Comparison of ENCODE assay signal across 19 cellular contexts in the genomic region with DNA sequence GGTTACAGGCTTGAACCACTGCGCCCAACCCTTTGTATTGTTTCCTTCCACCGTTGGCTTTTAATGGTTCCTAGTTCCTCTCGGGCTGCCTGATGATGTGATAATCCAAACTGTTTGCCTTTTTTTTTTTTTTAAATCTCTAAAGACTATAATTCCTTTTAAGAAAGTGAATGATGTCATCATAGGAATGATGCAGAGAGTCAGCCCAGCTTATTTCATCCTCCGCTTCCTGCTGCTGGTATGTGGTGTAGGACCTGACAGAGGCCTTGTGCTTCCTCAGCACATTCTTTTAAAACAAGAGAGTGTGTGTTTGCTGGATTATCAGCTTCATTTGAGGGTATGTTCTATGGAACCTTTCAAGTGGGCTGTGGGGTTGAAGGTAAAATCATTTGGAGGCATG.
"Had no signal": no experiment of that assay in that cellular context is flagged by ENCODE, and none has a peak within 500 bp of the region (broad histone marks: within the 10 kb centered on the region; RNA-seq: fewer than 3 reads in every experiment).

No MANE protein-coding gene starts in this region.

- H3K36me3 ChIP-seq: brain microvascular endothelial cell, esophagus squamous epithelium, gastroesophageal sphincter, prostate gland, right lobe of liver had no signal

- H3K9me3 ChIP-seq: esophagus squamous epithelium, gastroesophageal sphincter, prostate gland, right lobe of liver had no signal

- H3K9me3 Mint-ChIP-seq: activated CD4-positive, alpha-beta T cell treated with anti-CD3 and anti-CD28 coated beads, Interleukin-2, amount 10 ng/mL, durations not matched to agents 24 days and 14 days; activated T-helper 2 cell treated with anti-CD3 and anti-CD28 coated beads, Interferon-gamma antibody, Interleukin-2, Interleukin-4, amounts not matched to agents 10 μg/mL and 5 μg/mL and 100 μg/mL, durations not matched to agents 14 hours and 24 hours and 36 hours; natural killer cell; T-helper 1 cell treated with Interleukin-12 subunit alpha and Interleukin-12 subunit beta and Interleukin-4 antibody, amounts not matched to agents 30 μg/mL and 1 μg/mL, for 36 hours had no signal

- ATAC-seq: gastroesophageal sphincter; left cardiac atrium; natural killer cell; SK-N-SH treated with all-trans-retinoic acid at 6 μM for 48 hours; stimulated activated naive CD8-positive, alpha-beta T cell treated with anti-CD3 and anti-CD28 coated beads, Interleukin-15, Interleukin-2, amounts not matched to agents 100 U/mL and 50 U/mL, for 24 hours; WTC11 had no signal

- H3K27me3 ChIP-seq: brain microvascular endothelial cell, esophagus squamous epithelium, gastroesophageal sphincter, right lobe of liver had no signal

- DNase-seq: activated CD4-positive, alpha-beta T cell treated with anti-CD3 and anti-CD28 coated beads, Interleukin-2, amount 10 ng/mL, durations not matched to agents 24 days and 14 days; activated naive CD4-positive, alpha-beta T cell treated with anti-CD3 and anti-CD28 coated beads, Interleukin-2, amount 50 U/mL, for 16 hours; amniotic stem cell; brain microvascular endothelial cell; cerebellar nuclear complex; dorsolateral prefrontal cortex; esophagus squamous epithelium; left cardiac atrium; natural killer cell; right lobe of liver; stimulated activated CD4-positive, alpha-beta T cell treated with anti-CD3 and anti-CD28 coated beads, Interleukin-2, amount 100 ng/mL, for 48 hours; stimulated activated naive CD8-positive, alpha-beta T cell treated with anti-CD3 and anti-CD28 coated beads, Interleukin-15, Interleukin-2, amounts not matched to agents 100 U/mL and 50 U/mL, for 24 hours had no signal

- H3K4me1 Mint-ChIP-seq: activated CD4-positive, alpha-beta T cell treated with anti-CD3 and anti-CD28 coated beads, Interleukin-2, amount 10 ng/mL, durations not matched to agents 24 days and 14 days; natural killer cell; WTC11 had no signal

- H3K4me3 Mint-ChIP-seq: activated CD4-positive, alpha-beta T cell treated with anti-CD3 and anti-CD28 coated beads, Interleukin-2, amount 10 ng/mL, durations not matched to agents 24 days and 14 days; natural killer cell; T-helper 1 cell treated with Interleukin-12 subunit alpha and Interleukin-12 subunit beta and Interleukin-4 antibody, amounts not matched to agents 30 μg/mL and 1 μg/mL, for 36 hours; WTC11 had no signal

- H3K27ac Mint-ChIP-seq: activated CD4-positive, alpha-beta T cell treated with anti-CD3 and anti-CD28 coated beads, Interleukin-2, amount 10 ng/mL, durations not matched to agents 24 days and 14 days; activated T-helper 2 cell treated with anti-CD3 and anti-CD28 coated beads, Interferon-gamma antibody, Interleukin-2, Interleukin-4, amounts not matched to agents 10 μg/mL and 5 μg/mL and 100 μg/mL, durations not matched to agents 14 hours and 24 hours and 36 hours; natural killer cell; T-helper 1 cell treated with Interleukin-12 subunit alpha and Interleukin-12 subunit beta and Interleukin-4 antibody, amounts not matched to agents 30 μg/mL and 1 μg/mL, for 36 hours; WTC11 had no signal

- H3K27ac ChIP-seq: brain microvascular endothelial cell, dorsolateral prefrontal cortex, esophagus squamous epithelium, gastroesophageal sphincter, prostate gland, right lobe of liver had no signal

- H3K4me3 ChIP-seq: dorsolateral prefrontal cortex, esophagus squamous epithelium, gastroesophageal sphincter, lung, prostate gland, right lobe of liver had no signal

- H3K27me3 Mint-ChIP-seq: activated CD4-positive, alpha-beta T cell treated with anti-CD3 and anti-CD28 coated beads, Interleukin-2, amount 10 ng/mL, durations not matched to agents 24 days and 14 days had no signal

- H3K36me3 Mint-ChIP-seq: natural killer cell had no signal

- H3K4me1 ChIP-seq: prostate gland, right lobe of liver had no signal
